In the genomic region with DNA sequence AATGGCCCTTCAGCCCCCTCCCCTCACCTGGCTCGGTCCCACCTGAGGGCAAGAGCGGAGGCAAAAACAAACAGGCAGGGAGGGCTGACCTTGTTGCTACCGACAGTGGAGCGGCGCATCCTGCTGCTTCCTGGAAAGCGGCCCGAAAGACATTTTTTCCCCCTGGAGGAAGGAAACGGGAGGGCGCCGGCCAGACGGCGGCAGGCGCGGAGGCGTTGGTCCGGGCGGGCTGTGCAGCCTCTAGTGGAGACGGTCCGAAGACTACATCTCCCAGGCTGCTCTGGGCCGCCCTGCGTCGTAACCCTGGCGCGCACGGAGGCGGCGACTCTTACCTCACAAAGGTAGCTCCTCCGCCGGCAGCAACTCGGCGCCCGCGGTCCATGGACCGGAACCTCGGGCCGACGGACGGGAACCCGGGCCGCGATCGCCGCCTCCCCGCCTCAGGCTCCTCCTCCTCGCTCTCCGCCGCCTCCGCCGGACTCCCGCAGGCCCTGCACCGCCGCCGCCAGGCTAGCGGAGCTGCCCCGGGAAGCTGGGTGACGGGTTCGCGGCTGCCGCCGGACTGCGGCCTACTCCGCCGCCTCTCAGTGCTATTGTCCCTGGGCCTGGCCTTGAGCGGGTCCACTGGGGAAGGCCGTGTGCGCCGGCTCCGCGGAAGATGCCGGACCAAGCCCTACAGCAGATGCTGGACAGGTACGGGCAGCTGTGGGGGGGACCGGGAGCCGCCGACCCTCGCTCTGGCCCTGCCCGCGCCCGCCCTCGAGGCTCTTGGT, we compare ENCODE assay signal across 8 cellular contexts. TPM values are rescaled to one million over a fixed set of nuclear protein-coding genes. Genes with fewer than 3 reads are reported as not detected.
A peak's percentile ranks its signal among the peaks of the same experiment; 100 is the strongest.
DNase-seq lines count a peak whose midpoint lies in the region; ATAC-seq and TF ChIP-seq lines count a peak whose summit lies in the region.

A gene (minus strand): TSS at position 242 of the 773 bp plus-strand sequence. CDS start 50,728 bp downstream, outside the sequence.
A gene with protein sequence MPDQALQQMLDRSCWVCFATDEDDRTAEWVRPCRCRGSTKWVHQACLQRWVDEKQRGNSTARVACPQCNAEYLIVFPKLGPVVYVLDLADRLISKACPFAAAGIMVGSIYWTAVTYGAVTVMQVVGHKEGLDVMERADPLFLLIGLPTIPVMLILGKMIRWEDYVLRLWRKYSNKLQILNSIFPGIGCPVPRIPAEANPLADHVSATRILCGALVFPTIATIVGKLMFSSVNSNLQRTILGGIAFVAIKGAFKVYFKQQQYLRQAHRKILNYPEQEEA (plus strand): TSS at position 331 of the 773 bp plus-strand sequence. CDS start 328 bp downstream, at position 659.

- peak; percentile 82 for DNase-seq in BJ (ENCODE audit: low read depth)
- peak; percentile 89 for DNase-seq in GM19238 (ENCODE audit: insufficient read length, low spot score)
- peak; percentile 93 for DNase-seq in NCI-H510A treated with DMSO at 0.1 percent for 48 hours (lab: John Stamatoyannopoulos, UW)
- DNase-seq in activated CD4-positive, alpha-beta T cell treated with anti-CD3 and anti-CD28 coated beads for 4 hours = peak; percentile 86
- DNase-seq in colonic mucosa = peak; percentile 96
- peak; percentile 97 for DNase-seq in left colon
- DNase-seq in stimulated activated CD4-positive, alpha-beta T cell treated with anti-CD3 and anti-CD28 coated beads, Interleukin-1b, Interleukin-23, amount 100 ng/mL, for 48 hours = peak; percentile 94

- H3K36me3 ChIP-seq in BJ (ENCODE audit: control insufficient read depth, insufficient read depth, low read length) (no peaks in the 10 kb centered on the region), colonic mucosa (no peaks in the 10 kb centered on the region)

- no peaks in the 10 kb centered on the region for H3K4me1 ChIP-seq in colonic mucosa

- H3K9ac ChIP-seq in colonic mucosa (ENCODE audit: low read depth in 2 of 2, low read length in 2 of 2) = peak within 1 kb of the TSS; percentile 74 to 97

- H3K27me3 ChIP-seq in BJ (ENCODE audit: control insufficient read depth, insufficient read depth, low read length) (no peaks in the 10 kb centered on the region), colonic mucosa (no peaks in the 10 kb centered on the region)

- POLR2A ChIA-PET in BJ (lab: Charles Lee) = interaction anchor here (0.5 to 0.6 kb wide), 2 partner anchors 72 to 222 kb away, joined by 3 to 4 read pairs; no protein-coding TSS in a partner anchor

- intact Hi-C loops in colonic mucosa (cut with DNase I) (loop anchor here (2.0 to 5.0 kb wide), 2 partner anchors 50 to 204 kb away; no protein-coding TSS in a partner anchor), left colon (cut with DNase I, micrococcal nuclease) (loop anchor here in 1 of 2 donors (5.0 kb wide), 1 partner anchor 204 kb away; no protein-coding TSS in a partner anchor)

- H3K4me3 ChIP-seq in BJ (ENCODE audit: low read depth, low read length) (peak within 1 kb of the TSS; percentile 100), colonic mucosa (peak within 1 kb of the TSS; percentile 92)

- peak within 1 kb of the TSS; percentile 92 for H3K27ac ChIP-seq in colonic mucosa

- no peaks in the 10 kb centered on the region for H3K9me3 ChIP-seq in colonic mucosa

- TF ChIP-seq CTCF in BJ (IDR thresholded peaks at IDR 0.05; ENCODE audit: insufficient read depth, low read depth, low read length) = peak; percentile 76
- TF ChIP-seq CTCF in colonic mucosa (IDR thresholded peaks at IDR 0.05) = peak; percentile 63

- peak; percentile 97 for ATAC-seq in HG03442 (IDR thresholded peaks at IDR 0.05; ENCODE audit: unreplicated experiment)
- peak; percentile 97 for ATAC-seq in left colon

- CTCF ChIA-PET in BJ (lab: Yijun Ruan, JAX) = interaction anchor here (0.6 to 3.0 kb wide), 13 partner anchors 17 to 572 kb away, joined by 3 to 29 read pairs (median 3); no protein-coding TSS in a partner anchor

RNA-seq across cellular contexts. Expression of the first gene that starts in this region (rescaled TPM):
- 0.28 TPM in 2 replicates for polyA plus RNA-seq in BJ (2011; rRNA removed)
- polyA minus RNA-seq in BJ (2011; rRNA and poly(A)+ RNA removed) = 0.90 and 1.2 TPM in 2 replicates
- total RNA-seq in colonic mucosa (1 to 10 TPM; 4.4 to 7.9 TPM), left colon (1 to 10 TPM; 6.9 to 9.9 TPM)

RNA-seq across cellular contexts. Expression of the second gene that starts in this region (rescaled TPM):
- polyA plus RNA-seq in BJ (2011; rRNA removed) = 13.1 and 23.2 TPM in 2 replicates
- polyA minus RNA-seq in BJ (2011; rRNA and poly(A)+ RNA removed) = 4.8 and 10.7 TPM in 2 replicates
- 10 to 100 TPM; 37.3 to 42.8 TPM for total RNA-seq in colonic mucosa
- 10 to 100 TPM; 35.9 to 42.6 TPM for total RNA-seq in left colon

Comparison
In these comparisons a context has a peak if more than half of its experiments do, and no peak if none do; other contexts are left out.
1. Peak in every context shown above with its lines: DNase-seq, ATAC-seq, H3K4me3 ChIP-seq and H3K27ac ChIP-seq.